Comparison of ENCODE assay signal across 8 cellular contexts in the genomic region with DNA sequence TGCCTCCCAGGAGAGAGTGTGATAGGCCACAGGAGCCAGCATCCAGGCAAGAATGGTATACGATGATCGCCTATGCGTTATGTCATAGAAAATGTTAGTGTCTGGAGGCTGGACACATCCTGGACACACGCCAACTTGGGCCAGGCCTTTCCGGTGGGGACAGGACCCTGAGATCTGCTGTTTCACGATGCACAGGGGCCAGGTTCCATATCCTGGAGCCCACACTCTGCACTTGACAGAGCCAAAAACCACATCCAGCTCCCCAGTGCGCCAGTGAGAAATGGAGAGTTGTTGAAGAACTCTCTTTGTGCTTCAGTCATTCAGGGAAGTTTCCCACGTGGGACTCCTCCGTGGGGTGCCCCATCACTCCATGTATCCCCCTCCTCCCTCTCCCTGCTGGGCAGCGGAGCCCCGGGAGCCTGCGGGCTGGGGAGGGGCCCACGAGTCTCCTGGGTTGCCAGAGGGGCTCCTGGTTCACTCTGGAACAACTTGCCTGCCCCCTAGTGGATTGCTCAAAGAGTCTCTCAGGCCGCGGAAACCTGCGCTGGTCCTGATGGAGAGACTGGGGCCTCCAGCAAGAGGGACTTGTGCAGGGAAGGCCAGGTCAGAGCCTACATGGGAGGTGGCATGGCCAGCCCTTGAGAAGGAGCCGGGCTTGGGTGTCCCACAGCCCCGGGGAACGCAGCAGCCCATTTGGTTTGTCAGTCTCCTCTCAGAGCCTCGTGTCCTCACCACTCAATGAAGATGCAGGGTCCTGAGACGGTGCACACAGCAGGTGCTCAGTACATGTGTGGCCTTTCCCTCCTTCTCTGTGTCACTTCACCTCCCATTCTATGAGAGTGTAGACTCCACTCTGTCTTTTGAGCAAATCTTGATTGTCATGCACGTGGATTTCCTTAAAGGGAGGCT. TPM values are rescaled to one million over a fixed set of nuclear protein-coding genes. Genes with fewer than 3 reads are reported as not detected.
DNase-seq lines count a peak whose midpoint lies in the region; ATAC-seq, FAIRE-seq and TF ChIP-seq lines count a peak whose summit lies in the region.

No MANE protein-coding gene starts in this region.

- ATAC-seq in GM21447 (IDR thresholded peaks at IDR 0.05; ENCODE audit: unreplicated experiment), result no peak

- no peak overlapping the region for H3K4me3 ChIP-seq in WI38 (ENCODE audit: low read depth, low read length)
- H3K4me3 ChIP-seq in cardiac fibroblast (replicated peaks in 1 of 2; ENCODE audit: low read depth in 2 of 2, low read length in 2 of 2), result no peak overlapping the region
- H3K4me3 ChIP-seq in kidney epithelial cell (ENCODE audit: low read depth, low read length), result no peak overlapping the region

- DNase-seq in C1 segment of cervical spinal cord (lab: John Stamatoyannopoulos, UW) (peak in 9 of 14 donors; percentile 7 to 46 (median 26)), H54 (ENCODE audit: insufficient read length, low spot score) (peak; percentile 87), NCI-H2196 treated with DMSO at 0.1 percent for 48 hours (lab: John Stamatoyannopoulos, UW; ENCODE audit: unreplicated experiment) (peak; percentile 13), cardiac fibroblast (ENCODE audit: low read depth in 2 of 2) (peak; percentile 78 to 82), kidney epithelial cell (ENCODE audit: low read depth) (no peak)
- DNase-seq in stimulated activated CD4-positive, alpha-beta T cell treated with anti-CD3 and anti-CD28 coated beads, Interleukin-1b, Interleukin-23, amount 100 ng/mL, for 48 hours, result peak; percentile 57

- TF ChIP-seq CTCF in WI38 (IDR thresholded peaks at IDR 0.05; ENCODE audit: low read depth, low read length) (peak; percentile 79), cardiac fibroblast (IDR thresholded peaks at IDR 0.05; ENCODE audit: low read depth, low read length) (peak; percentile 86), kidney epithelial cell (IDR thresholded peaks at IDR 0.05; ENCODE audit: insufficient read depth, low read length, poor library complexity, severe bottlenecking) (peak; percentile 87)

- FAIRE-seq in H54 (lab: Jason Lieb, UNC), result no peak

- peaks cover 22% of the 10 kb centered on the region for H3K27me3 ChIP-seq in kidney epithelial cell (ENCODE audit: control insufficient read depth, insufficient read depth, low read length)

- TF ChIP-seq POLR2A in H54 (IDR thresholded peaks at IDR 0.05; ENCODE audit: low read depth, low read length), result no peak

- H3K36me3 ChIP-seq in kidney epithelial cell (ENCODE audit: control insufficient read depth, insufficient read depth, low read length), result no peaks in the 10 kb centered on the region

RNA-seq across cellular contexts. Expression of gene LRRC32, which starts 10.2 kb away (rescaled TPM):
- total RNA-seq in kidney epithelial cell, result 3.9 and 6.8 TPM in 2 replicates
